Comparison of ENCODE assay signal across 8 cellular contexts in the genomic region with DNA sequence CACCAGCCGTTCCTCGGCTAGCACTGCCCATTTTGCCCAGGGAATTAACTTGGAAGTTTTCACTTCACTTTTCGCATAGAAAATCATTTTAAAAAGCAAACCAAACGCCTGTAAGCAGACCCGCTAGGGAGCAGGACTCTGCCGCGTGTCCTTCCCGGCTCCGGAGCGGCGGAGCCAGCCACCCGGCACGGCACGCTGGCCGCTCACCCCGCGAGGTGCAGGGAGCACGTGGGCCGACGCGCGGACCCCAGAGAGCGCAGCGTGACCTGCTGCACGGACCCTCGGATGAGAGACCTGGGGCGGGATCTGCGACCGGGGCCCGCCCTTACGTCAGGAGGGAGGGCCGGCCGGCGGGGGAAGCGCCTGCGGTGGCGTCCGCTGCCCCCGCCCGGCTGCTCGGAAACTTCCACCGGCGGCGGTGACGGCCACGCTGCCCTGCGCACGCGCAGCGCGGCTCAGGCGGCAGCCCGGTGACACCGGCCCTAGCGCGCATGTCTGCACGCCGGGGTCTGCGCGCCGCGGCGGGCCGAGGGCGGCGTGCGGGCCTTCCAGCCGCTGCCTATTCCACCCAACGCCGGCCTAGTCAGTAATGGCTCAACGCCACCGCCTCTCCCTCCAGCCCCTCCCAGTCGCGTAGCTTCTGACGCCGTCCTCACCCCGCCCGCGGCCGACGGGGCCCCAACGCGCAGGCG. TPM values are rescaled to one million over a fixed set of nuclear protein-coding genes. Genes with fewer than 3 reads are reported as not detected.
DNase-seq lines count a peak whose midpoint lies in the region; TF ChIP-seq lines count a peak whose summit lies in the region.

No MANE protein-coding gene starts in this region.

- no peaks in the 10 kb centered on the region for H3F3A ChIP-seq in neural cell (ENCODE audit: insufficient read depth, low read length, poor library complexity, severe bottlenecking)

- TF ChIP-seq RAD21 in neural cell (conservative IDR thresholded peaks at IDR 0.05) = peak; percentile 47

- TF ChIP-seq CTCF in RWPE1 (conservative IDR thresholded peaks at IDR 0.05; ENCODE audit: low read depth) = no peak
- no peak for TF ChIP-seq CTCF in fibroblast of the aortic adventitia (IDR thresholded peaks at IDR 0.05; ENCODE audit: insufficient read depth, low read length)
- TF ChIP-seq CTCF in neural cell (IDR thresholded peaks at IDR 0.05; ENCODE audit: poor library complexity, severe bottlenecking) = peak; percentile 43

- H3K4me3 ChIP-seq in fibroblast of the aortic adventitia (ENCODE audit: low read depth, low read length) (peak overlapping the region; percentile 80), neural cell (ENCODE audit: low read length) (peak overlapping the region; percentile 95), stomach smooth muscle (ENCODE audit: low read length in 2 of 2) (peak overlapping the region; percentile 73 to 83)

- H3K36me3 ChIP-seq in neural cell (ENCODE audit: insufficient read depth, low read length) (no peaks in the 10 kb centered on the region), stomach smooth muscle (ENCODE audit: control insufficient read depth in 2 of 2, insufficient read depth in 2 of 2, low read length in 2 of 2) (peaks cover 0 to 4% of the 10 kb centered on the region in 2 donors)

- H3K4me2 ChIP-seq in neural cell (ENCODE audit: low read length) = peak overlapping the region; percentile 92

- H3K27ac ChIP-seq in RWPE1 (peak overlapping the region; percentile 99), neural cell (ENCODE audit: low read length) (peak overlapping the region; percentile 67), stomach smooth muscle (ENCODE audit: low read length) (peak overlapping the region; percentile 91)

- peak; percentile 54 for TF ChIP-seq EP300 in neural cell (conservative IDR thresholded peaks at IDR 0.05; ENCODE audit: poor library complexity, severe bottlenecking)

- no peaks in the 10 kb centered on the region for H3K9me2 ChIP-seq in neural cell (ENCODE audit: insufficient read depth, low read length)

- H3K27me3 ChIP-seq in neural cell (ENCODE audit: insufficient read depth, low read depth, low read length) (no peaks in the 10 kb centered on the region), stomach smooth muscle (ENCODE audit: control insufficient read depth in 1 of 2, insufficient read depth in 2 of 2, low read length in 2 of 2) (no peaks in the 10 kb centered on the region)

- peak overlapping the region; percentile 53 for H2AFZ ChIP-seq in neural cell (ENCODE audit: low read depth, low read length)

- CTCF ChIA-PET in RWPE1 (lab: Yijun Ruan, JAX) = no interaction called here

- H3K9ac ChIP-seq in neural cell (ENCODE audit: low read length) = peak overlapping the region; percentile 63
- peak overlapping the region; percentile 80 to 87 for H3K9ac ChIP-seq in stomach smooth muscle (ENCODE audit: low read length in 2 of 2)

- H3K4me1 ChIP-seq in stomach smooth muscle (ENCODE audit: control insufficient read depth, insufficient read depth, low read length) = peaks cover 37% of the 10 kb centered on the region

- peaks cover 34% of the 10 kb centered on the region for H3K79me2 ChIP-seq in neural cell (replicated peaks; ENCODE audit: insufficient read depth, low read length)

- H3K9me3 ChIP-seq in neural cell (ENCODE audit: low read length) (no peaks in the 10 kb centered on the region), stomach smooth muscle (ENCODE audit: control insufficient read depth in 2 of 2, low read length in 2 of 2) (no peaks in the 10 kb centered on the region)

- H4K20me1 ChIP-seq in neural cell (ENCODE audit: insufficient read depth) = peaks cover 22% of the 10 kb centered on the region

- DNase-seq in EH (ENCODE audit: low read depth) (peak; percentile 96), GOT3 (lab: John Stamatoyannopoulos, UW) (peak; percentile 90), Kasumi-1 (lab: John Stamatoyannopoulos, UW) (peak; percentile 91 to 93), RWPE1 (ENCODE audit: low spot score) (peak; percentile 76), fibroblast of the aortic adventitia (ENCODE audit: low read depth) (peak; percentile 96)
- peak; percentile 98 for DNase-seq in activated effector memory CD4-positive, alpha-beta T cell treated with Interleukin-2 at 50 U/mL for 16 hours

- POLR2A ChIA-PET in RWPE1 (lab: Yijun Ruan, JAX; ENCODE audit: low non-redundant PET) = interaction anchor here (0.8 kb wide), 1 partner anchor 80 kb away, joined by 5 read pairs; a partner anchor contains a TSS

TF ChIP-seq in neural cell, 6 proteins besides CTCF, POLR2A, EP300 and RAD21:
- TF ChIP-seq SMC3 (conservative IDR thresholded peaks at IDR 0.05; ENCODE audit: poor library complexity) (peak; percentile 55), MXI1 (conservative IDR thresholded peaks at IDR 0.05; ENCODE audit: poor library complexity, severe bottlenecking) (peak; percentile 99), POLR2AphosphoS5 (IDR thresholded peaks at IDR 0.05) (peak; percentile 67), TAF1 (IDR thresholded peaks at IDR 0.05; ENCODE audit: low read depth) (no peak)

RNA-seq across cellular contexts. Expression of a gene that starts 0.5 kb away (rescaled TPM):
- 13.2 and 21.4 TPM in 2 replicates for total RNA-seq in fibroblast of the aortic adventitia (ENCODE audit: low replicate concordance)
- polyA plus RNA-seq in neural cell = 12.1 and 14.7 TPM in 2 replicates
- polyA minus RNA-seq in neural cell = 36.0 and 37.4 TPM in 2 replicates

Comparison
In these comparisons a context has a peak if more than half of its experiments do, and no peak if none do; other contexts are left out.
1. Peak in every context shown above with its lines: DNase-seq, H3K4me3 ChIP-seq and H3K27ac ChIP-seq.